Comparison of ENCODE assay signal across 8 cellular contexts in the genomic region with DNA sequence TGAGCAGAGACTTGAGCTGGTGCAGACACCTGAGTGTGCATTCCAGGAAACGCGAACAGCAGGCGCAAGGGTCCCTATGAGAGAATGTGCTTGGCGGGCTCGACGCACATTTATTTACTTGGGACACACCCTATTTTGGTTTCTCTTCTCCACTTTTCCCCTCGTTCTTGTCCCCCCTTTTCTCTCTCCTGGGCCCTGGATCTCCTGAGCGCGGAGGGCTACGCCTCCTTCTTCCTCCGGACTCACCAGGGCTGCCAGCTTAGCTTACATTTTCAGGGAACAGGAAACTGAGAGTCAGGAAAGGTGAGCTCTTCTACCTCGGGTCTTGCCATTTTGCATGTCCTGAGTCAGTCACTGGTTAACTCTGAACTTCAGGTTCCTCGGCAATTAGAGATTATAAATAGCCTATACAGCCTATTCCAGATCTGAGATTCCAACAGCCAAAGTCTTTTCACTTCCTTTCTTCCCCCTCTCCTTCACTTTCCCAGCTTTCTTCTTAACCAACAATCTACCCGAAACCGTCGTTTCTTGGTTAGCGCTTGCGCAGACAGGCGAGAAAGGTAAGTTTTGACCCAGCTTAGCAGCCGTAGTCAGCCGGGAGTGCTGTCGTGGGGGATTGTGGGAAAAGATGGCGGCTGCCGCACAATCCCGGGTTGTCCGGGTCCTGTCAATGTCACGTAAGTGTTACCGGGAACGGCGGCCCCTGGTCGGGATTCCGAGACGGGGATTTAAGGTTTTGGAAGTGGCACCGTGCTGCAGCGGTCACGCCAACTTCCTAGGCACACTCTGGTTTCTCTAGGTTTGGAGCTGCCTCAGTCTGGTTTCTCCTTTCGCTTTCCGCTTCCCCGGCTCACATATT. TPM values are rescaled to one million over a fixed set of nuclear protein-coding genes. Genes with fewer than 3 reads are reported as not detected.
DNase-seq lines count a peak whose midpoint lies in the region; ATAC-seq and TF ChIP-seq lines count a peak whose summit lies in the region.

A gene (minus strand): TSS at position 553 of the 859 bp plus-strand sequence. CDS start 10,855 bp downstream, outside the sequence.
A gene (plus strand): TSS at position 616 of the 859 bp plus-strand sequence. CDS start 13 bp downstream, at position 629.

- H3K9me3 Mint-ChIP-seq in activated naive CD8-positive, alpha-beta T cell treated with anti-CD3 and anti-CD28 coated beads for 36 hours = no peaks in the 10 kb centered on the region
- no peaks in the 10 kb centered on the region for H3K9me3 Mint-ChIP-seq in osteocyte (ENCODE audit: unreplicated experiment)

- WGBS in thymus = under 1% methylated on average over 39 of the region's 39 CpGs

- no peaks in the 10 kb centered on the region for H3K27me3 Mint-ChIP-seq in activated naive CD8-positive, alpha-beta T cell treated with anti-CD3 and anti-CD28 coated beads for 36 hours
- no peaks in the 10 kb centered on the region for H3K27me3 Mint-ChIP-seq in osteocyte (ENCODE audit: unreplicated experiment)

- H3K27ac Mint-ChIP-seq in activated naive CD8-positive, alpha-beta T cell treated with anti-CD3 and anti-CD28 coated beads for 36 hours = peak within 1 kb of the TSS; percentile 94
- peak within 1 kb of the TSS; percentile 99 for H3K27ac Mint-ChIP-seq in osteocyte (ENCODE audit: unreplicated experiment)

- H3K36me3 Mint-ChIP-seq in activated naive CD8-positive, alpha-beta T cell treated with anti-CD3 and anti-CD28 coated beads for 36 hours = peaks cover 7% of the 10 kb centered on the region
- no peaks in the 10 kb centered on the region for H3K36me3 Mint-ChIP-seq in osteocyte (ENCODE audit: unreplicated experiment)

- peak; percentile 80 for TF ChIP-seq POLR2A in NB4 (IDR thresholded peaks at IDR 0.05; ENCODE audit: extremely low read depth, insufficient read length)

- no peaks in the 10 kb centered on the region for H3K27me3 ChIP-seq in thymus (ENCODE audit: control insufficient read depth, insufficient read depth)

- TF ChIP-seq CTCF in HEK293 (tag by site-specific recombination; IDR thresholded peaks at IDR 0.05) (no peak), NB4 (IDR thresholded peaks at IDR 0.05; ENCODE audit: low read depth, low read length) (no peak), osteocyte (IDR thresholded peaks at IDR 0.05) (no peak)

- H3K4me1 ChIP-seq in HEK293 (ENCODE audit: control insufficient read depth, insufficient read depth, low read length) = peaks cover 19% of the 10 kb centered on the region
- H3K4me1 ChIP-seq in thymus (ENCODE audit: control insufficient read depth, insufficient read depth, low read length) = peaks cover 12% of the 10 kb centered on the region

- CTCF ChIA-PET in HEK293 (lab: Yijun Ruan, JAX) = interaction anchor here (0.7 to 1.1 kb wide), 3 partner anchors 209 to 1381 kb away, joined by 3 to 4 read pairs (median 3); no protein-coding TSS in a partner anchor

- H3K4me3 ChIP-seq in HEK293 (ENCODE audit: low read depth, low read length) (peak within 1 kb of the TSS; percentile 80), NB4 (ENCODE audit: low read depth, low read length) (peak within 1 kb of the TSS; percentile 97), thymus (ENCODE audit: low read length) (peak within 1 kb of the TSS; percentile 66)

- peak; percentile 98 for ATAC-seq in Right ventricle myocardium inferior

- H3K9me3 ChIP-seq in HEK293 (ENCODE audit: control insufficient read depth, insufficient read depth, low read depth, low read length) (no peaks in the 10 kb centered on the region), thymus (ENCODE audit: control insufficient read depth) (no peaks in the 10 kb centered on the region)

- POLR2A ChIA-PET in HEK293 (lab: Yijun Ruan, JAX) = interaction anchor here (0.9 to 1.5 kb wide), 5 partner anchors 10 to 111 kb away, joined by 3 to 8 read pairs (median 5); a partner anchor contains a TSS

- peaks cover 40% of the 10 kb centered on the region for H3K4me1 Mint-ChIP-seq in activated naive CD8-positive, alpha-beta T cell treated with anti-CD3 and anti-CD28 coated beads for 36 hours
- peaks cover 19% of the 10 kb centered on the region for H3K4me1 Mint-ChIP-seq in osteocyte (ENCODE audit: unreplicated experiment)

- peak within 1 kb of the TSS; percentile 95 for H3K4me3 Mint-ChIP-seq in activated naive CD8-positive, alpha-beta T cell treated with anti-CD3 and anti-CD28 coated beads for 36 hours
- H3K4me3 Mint-ChIP-seq in osteocyte (ENCODE audit: unreplicated experiment) = peak within 1 kb of the TSS; percentile 97

- H3K27ac ChIP-seq in HEK293 (ENCODE audit: extremely low read depth, low read depth, low read length) (peak within 1 kb of the TSS; percentile 79), thymus (ENCODE audit: low read depth) (peak within 1 kb of the TSS; percentile 89)

- DNase-seq in GF-D8 (lab: John Stamatoyannopoulos, UW) = peak; percentile 44
- DNase-seq in NB4 (ENCODE audit: low read depth) = peak; percentile 85
- peak; percentile 18 for DNase-seq in SKM-1 (lab: John Stamatoyannopoulos, UW; ENCODE audit: unreplicated experiment)
- DNase-seq in activated naive CD8-positive, alpha-beta T cell treated with anti-CD3 and anti-CD28 coated beads for 36 hours = peak; percentile 78
- DNase-seq in Right ventricle myocardium inferior (ENCODE audit: missing footprints) = peak; percentile 83
- peak; percentile 90 for DNase-seq in osteocyte (ENCODE audit: extremely low spot score, unreplicated experiment)

- no peaks in the 10 kb centered on the region for H3K36me3 ChIP-seq in HEK293 (ENCODE audit: control insufficient read depth in 2 of 2, insufficient read depth in 1 of 2, low read length in 2 of 2)
- no peaks in the 10 kb centered on the region for H3K36me3 ChIP-seq in thymus (ENCODE audit: control insufficient read depth, insufficient read depth)

- intact Hi-C loops in Right ventricle myocardium inferior (cut with DNase I) = loop anchor here (5.0 kb wide), 1 partner anchor 109 kb away; no protein-coding TSS in a partner anchor

TF ChIP-seq in HEK293, 187 proteins besides CTCF, POLR2A, EP300 and RAD21 (continues in another document):
- TF ChIP-seq REPIN1 (tag by site-specific recombination; IDR thresholded peaks at IDR 0.05; ENCODE audit: low read depth) = no peak
- TF ChIP-seq ZNF629 (tag by site-specific recombination; IDR thresholded peaks at IDR 0.05) = 0 out of 2 replicates have a peak, but pooled peaks have one; percentile 15
- TF ChIP-seq YY2 (tag by site-specific recombination; IDR thresholded peaks at IDR 0.05) = peak; percentile 89
- TF ChIP-seq ZNF843 (tag by site-specific recombination; IDR thresholded peaks at IDR 0.05) = no peak
- TF ChIP-seq ZNF202 (tag by site-specific recombination; IDR thresholded peaks at IDR 0.05; ENCODE audit: borderline replicate concordance) = no peak
- TF ChIP-seq ZNF830 (tag by site-specific recombination; IDR thresholded peaks at IDR 0.05; ENCODE audit: low read depth) = no peak
- peak; percentile 81; the same call in 1 of the 2 replicates for TF ChIP-seq ZNF2 (tag by site-specific recombination; IDR thresholded peaks at IDR 0.05)
- TF ChIP-seq ZBTB20 (tag by site-specific recombination; IDR thresholded peaks at IDR 0.05) = peak; percentile 55
- 0 out of 2 replicates have a peak, but pooled peaks have one; percentile 32 for TF ChIP-seq KLF8 (tag by site-specific recombination; IDR thresholded peaks at IDR 0.05)
- no peak for TF ChIP-seq MZF1 (tag by site-specific recombination; IDR thresholded peaks at IDR 0.05; ENCODE audit: borderline replicate concordance)
- peak; percentile 95 for TF ChIP-seq ZNF76 (tag by site-specific recombination; IDR thresholded peaks at IDR 0.05; ENCODE audit: borderline replicate concordance, low read depth)
- TF ChIP-seq, protein P1, sequence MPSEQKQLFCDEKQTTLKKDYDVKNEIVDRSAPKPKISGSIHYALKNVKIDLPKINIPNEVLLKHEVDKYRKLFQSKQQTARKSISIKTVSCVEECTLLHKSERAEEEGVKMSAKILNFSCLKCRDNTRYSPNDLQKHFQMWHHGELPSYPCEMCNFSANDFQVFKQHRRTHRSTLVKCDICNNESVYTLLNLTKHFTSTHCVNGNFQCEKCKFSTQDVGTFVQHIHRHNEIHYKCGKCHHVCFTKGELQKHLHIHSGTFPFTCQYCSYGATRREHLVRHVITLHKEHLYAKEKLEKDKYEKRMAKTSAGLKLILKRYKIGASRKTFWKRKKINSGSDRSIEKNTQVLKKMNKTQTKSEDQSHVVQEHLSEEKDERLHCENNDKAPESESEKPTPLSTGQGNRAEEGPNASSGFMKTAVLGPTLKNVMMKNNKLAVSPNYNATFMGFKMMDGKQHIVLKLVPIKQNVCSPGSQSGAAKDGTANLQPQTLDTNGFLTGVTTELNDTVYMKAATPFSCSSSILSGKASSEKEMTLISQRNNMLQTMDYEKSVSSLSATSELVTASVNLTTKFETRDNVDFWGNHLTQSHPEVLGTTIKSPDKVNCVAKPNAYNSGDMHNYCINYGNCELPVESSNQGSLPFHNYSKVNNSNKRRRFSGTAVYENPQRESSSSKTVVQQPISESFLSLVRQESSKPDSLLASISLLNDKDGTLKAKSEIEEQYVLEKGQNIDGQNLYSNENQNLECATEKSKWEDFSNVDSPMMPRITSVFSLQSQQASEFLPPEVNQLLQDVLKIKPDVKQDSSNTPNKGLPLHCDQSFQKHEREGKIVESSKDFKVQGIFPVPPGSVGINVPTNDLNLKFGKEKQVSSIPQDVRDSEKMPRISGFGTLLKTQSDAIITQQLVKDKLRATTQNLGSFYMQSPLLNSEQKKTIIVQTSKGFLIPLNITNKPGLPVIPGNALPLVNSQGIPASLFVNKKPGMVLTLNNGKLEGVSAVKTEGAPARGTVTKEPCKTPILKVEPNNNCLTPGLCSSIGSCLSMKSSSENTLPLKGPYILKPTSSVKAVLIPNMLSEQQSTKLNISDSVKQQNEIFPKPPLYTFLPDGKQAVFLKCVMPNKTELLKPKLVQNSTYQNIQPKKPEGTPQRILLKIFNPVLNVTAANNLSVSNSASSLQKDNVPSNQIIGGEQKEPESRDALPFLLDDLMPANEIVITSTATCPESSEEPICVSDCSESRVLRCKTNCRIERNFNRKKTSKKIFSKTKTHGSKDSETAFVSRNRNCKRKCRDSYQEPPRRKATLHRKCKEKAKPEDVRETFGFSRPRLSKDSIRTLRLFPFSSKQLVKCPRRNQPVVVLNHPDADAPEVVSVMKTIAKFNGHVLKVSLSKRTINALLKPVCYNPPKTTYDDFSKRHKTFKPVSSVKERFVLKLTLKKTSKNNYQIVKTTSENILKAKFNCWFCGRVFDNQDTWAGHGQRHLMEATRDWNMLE (tag by site-specific recombination; conservative IDR thresholded peaks at IDR 0.05; ENCODE audit: low read depth) = peak; percentile 49; the same call in 1 of the 2 replicates

RNA-seq across cellular contexts. Expression of the first gene that starts in this region (rescaled TPM):
- total RNA-seq in activated naive CD8-positive, alpha-beta T cell treated with anti-CD3 and anti-CD28 coated beads for 36 hours = 1 to 10 TPM; 2.1 to 2.7 TPM
- total RNA-seq in Right ventricle myocardium inferior (2.5 TPM), osteocyte (0.97 and 1.1 TPM in 2 replicates)
- 1.1 TPM for polyA plus RNA-seq in thymus

RNA-seq across cellular contexts. Expression of the second gene that starts in this region (rescaled TPM):
- 100 to 1,000 TPM; 148 to 150 TPM for total RNA-seq in activated naive CD8-positive, alpha-beta T cell treated with anti-CD3 and anti-CD28 coated beads for 36 hours
- total RNA-seq in Right ventricle myocardium inferior = 343 TPM
- 78.9 and 87.4 TPM in 2 replicates for total RNA-seq in osteocyte
- 56.6 TPM for polyA plus RNA-seq in thymus

Comparison
In these comparisons a context has a peak if more than half of its experiments do, and no peak if none do; other contexts are left out.
1. Peak in every context shown above with its lines: DNase-seq, ATAC-seq, H3K4me3 ChIP-seq and H3K27ac ChIP-seq.
2. DNase-seq: peak in every context shown above with its lines; median percentile 90 in osteocyte; 85 in NB4; 83 in Right ventricle myocardium inferior; 78 in activated naive CD8-positive, alpha-beta T cell treated with anti-CD3 and anti-CD28 coated beads for 36 hours; 44 in GF-D8; 18 in SKM-1.